8 cellular contexts compared by ENCODE assay signal in genomic region chr13:91347996-91348905, GRCh38. TPM values are rescaled to one million over a fixed set of nuclear protein-coding genes. Genes with fewer than 3 reads are reported as not detected.
DNase-seq lines count a peak whose midpoint lies in the region; ATAC-seq, FAIRE-seq and TF ChIP-seq lines count a peak whose summit lies in the region.

No MANE protein-coding gene starts in this region.

- peak overlapping the region in 3 of 5 donors; percentile 33 to 60 (median 39) for H3K4me3 Mint-ChIP-seq in immature natural killer cell

- TF ChIP-seq POLR2A in K562 (conservative IDR thresholded peaks at IDR 0.05) = no peak

- DNase-seq in AG20443 (ENCODE audit: low spot score) = peak; percentile 88
- DNase-seq in UCSD-AML1 (lab: John Stamatoyannopoulos, UW; ENCODE audit: unreplicated experiment) = peak; percentile 55
- DNase-seq in K562 (ENCODE audit: extremely low read depth in 1 of 4, low spot score in 3 of 4) = peak; percentile 88 to 99 (median 94)
- peak; percentile 58 to 73 (median 62) for DNase-seq in immature natural killer cell
- peak; percentile 43 to 59 (median 54) for DNase-seq in stimulated activated CD4-positive, alpha-beta T cell treated with anti-CD3 and anti-CD28 coated beads, Interleukin-12 subunit alpha, Interleukin-12 subunit beta, amount 100 ng/mL, for 48 hours (ENCODE audit: low read depth in 2 of 3, low spot score in 1 of 3)
- DNase-seq in NCI-H2171 (lab: John Stamatoyannopoulos, UW) = no peak

- H3K9me1 ChIP-seq in K562 (ENCODE audit: control insufficient read depth, insufficient read depth, low read length) = peaks cover 9% of the 10 kb centered on the region

- peaks cover 8 to 14% (median 13%) of the 10 kb centered on the region in 3 donors for H3K27me3 Mint-ChIP-seq in immature natural killer cell (ENCODE audit: low read depth in 3 of 3)

- TF ChIP-seq CTCF in K562 (IDR thresholded peaks at IDR 0.05 in 2 of 3, conservative IDR thresholded peaks at IDR 0.05 in 1 of 3; ENCODE audit: insufficient read depth in 2 of 3, low read depth in 1 of 3, low read length in 3 of 3) = no peak

- H3K4me2 ChIP-seq in K562 (ENCODE audit: insufficient read depth, low read length) = peak overlapping the region; percentile 87; the same call in 1 of the 2 replicates

- no peak overlapping the region for H3K27ac Mint-ChIP-seq in immature natural killer cell

- intact Hi-C loops in K562 (cut with micrococcal nuclease) = loop anchor here (2.0 kb wide), 3 partner anchors 51 to 213 kb away; partner anchors contain the start of gene GPC5

- peaks cover 43% of the 10 kb centered on the region for H3K36me3 ChIP-seq in K562 (ENCODE audit: control insufficient read depth, insufficient read depth, low read length)

- H3K4me1 ChIP-seq in K562 (replicated peaks in 1 of 2; ENCODE audit: control insufficient read depth in 2 of 2, insufficient read depth in 2 of 2, low read length in 2 of 2) = peaks cover 19 to 30% of the 10 kb centered on the region in 2 experiments

- peak overlapping the region; percentile 58 for H3K4me3 ChIP-seq in K562

- POLR2A ChIA-PET in K562 (lab: Yijun Ruan, JAX) = interaction anchor here (0.6 to 4.3 kb wide), 18 partner anchors 10 to 1103 kb away, joined by 3 to 85 read pairs (median 4); no protein-coding TSS in a partner anchor

- no peaks in the 10 kb centered on the region for H3K9me3 ChIP-seq in K562 (replicated peaks; ENCODE audit: control insufficient read depth, insufficient read depth, low read depth, low read length)

- FAIRE-seq in K562 (lab: Jason Lieb, UNC) = no peak

- TF ChIP-seq RAD21 in K562 (CRISPR knock-in tag; conservative IDR thresholded peaks at IDR 0.05 in 1 of 2, IDR thresholded peaks at IDR 0.05 in 1 of 2) = no peak

- peak overlapping the region; percentile 85 for H3K27ac ChIP-seq in K562 (ENCODE audit: extremely low read depth, low read depth, low read length)

- peaks cover 36% of the 10 kb centered on the region for H4K20me1 ChIP-seq in K562 (replicated peaks; ENCODE audit: control insufficient read depth, insufficient read depth, low read length)

- H3K27me3 ChIP-seq in K562 (ENCODE audit: control insufficient read depth in 2 of 2, insufficient read depth in 2 of 2, low read length in 2 of 2) = no peaks in the 10 kb centered on the region

- peaks cover 2 to 6% (median 2%) of the 10 kb centered on the region in 3 donors for H3K36me3 Mint-ChIP-seq in immature natural killer cell

- WGBS in K562 (ENCODE audit: insufficient coverage, low coverage, missing lambda C conversion rate) = under 1% methylated on average over 137 of the region's 141 CpGs

- CTCF ChIA-PET in K562 (lab: Yijun Ruan, JAX; ENCODE audit: low intra/inter-chr PET ratio) = interaction anchor here (0.6 to 1.6 kb wide), 4 partner anchors 26 to 38 kb away, joined by 3 to 6 read pairs (median 4); no protein-coding TSS in a partner anchor

- no peak for TF ChIP-seq EP300 in K562 (IDR thresholded peaks at IDR 0.05; ENCODE audit: low read length)

- peaks cover 14 to 30% of the 10 kb centered on the region in 2 donors for H3K4me1 Mint-ChIP-seq in immature natural killer cell

- H2AFZ ChIP-seq in K562 (ENCODE audit: low read depth, low read length) = peak overlapping the region; percentile 46; the same call in 1 of the 2 replicates

- peak; percentile 22 for ATAC-seq in GM19043 (IDR thresholded peaks at IDR 0.05; ENCODE audit: low read depth, unreplicated experiment)
- peak; percentile 39 for ATAC-seq in HG03342 (IDR thresholded peaks at IDR 0.05; ENCODE audit: unreplicated experiment)
- ATAC-seq in K562 = peak; percentile 63

- H3K79me2 ChIP-seq in K562 (ENCODE audit: control insufficient read depth, insufficient read depth, low read length) = peaks cover 62% of the 10 kb centered on the region

- in situ Hi-C loops in K562 (cut with MboI) = no loop called here

- no peaks in the 10 kb centered on the region for H3K9me3 Mint-ChIP-seq in immature natural killer cell

- H3K9ac ChIP-seq in K562 (ENCODE audit: insufficient read depth in 1 of 2, low read depth in 2 of 2, low read length in 2 of 2) = peak overlapping the region; percentile 95 to 96

- no TSS peak for BruUV-seq in K562 (replicated peaks; lab: Mats Ljungman, UMichigan)

TF ChIP-seq in K562, 482 proteins besides CTCF, POLR2A, EP300 and RAD21:
- TF ChIP-seq ZNF41 (CRISPR knock-in tag; conservative IDR thresholded peaks at IDR 0.05) = no peak
- TF ChIP-seq MLX (CRISPR knock-in tag; conservative IDR thresholded peaks at IDR 0.05) = peak in 1 of 2 experiments; percentile 86; a peak in 1 of 4 replicates
- TF ChIP-seq HMGXB4 (CRISPR knock-in tag; IDR thresholded peaks at IDR 0.05) = peak; percentile 97; the same call in 1 of the 2 replicates

RNA-seq across cellular contexts. Expression of gene MIR17HG, which starts 0.8 kb away (rescaled TPM):
- total RNA-seq in K562 (2011; cell fraction: chromatin; rRNA removed; ENCODE audit: low replicate concordance) = 458 and 1,073 TPM in 2 replicates
- total RNA-seq in K562 (2011; cell fraction: nucleolus; rRNA removed) = 474 and 541 TPM in 2 replicates
- 882 and 1,501 TPM in 2 replicates for total RNA-seq in K562 (2011; cell fraction: nucleoplasm; rRNA removed)
- total RNA-seq in K562 (2014; rRNA removed) (55.3 and 100 TPM in 2 replicates), K562 (2014; rRNA removed; fragmentation: Illumina TruSeq; extraction: Trizol) (177 and 218 TPM in 2 replicates), K562 (2015; rRNA removed; fragmentation: Illumina TruSeq; extraction: Trizol) (130 and 149 TPM in 2 replicates), K562 (2021) (77.8 and 106 TPM in 2 replicates)
- polyA plus RNA-seq in K562 (2011; rRNA removed) (147 and 182 TPM in 2 replicates), K562 (2014; fragmentation: Illumina TruSeq; extraction: Trizol) (43.2 and 59.7 TPM in 2 replicates), K562 (2014; fragmentation: Nextera tagmentation; extraction: Ambion mirVana) (10 to 100 TPM; 44.2 to 67.6 TPM), K562 (2014; rRNA removed) (77.9 and 119 TPM in 2 replicates), immature natural killer cell (under 1 TPM; 0.12 to 0.68 (median 0.26) TPM)
- 8.2 and 35.8 TPM in 2 replicates for polyA plus RNA-seq in K562 (2011; cell fraction: cytosol; rRNA removed)
- 165 and 195 TPM in 2 replicates for polyA plus RNA-seq in K562 (2011; cell fraction: nucleus; rRNA removed)
- 21.0 and 54.8 TPM in 2 replicates for polyA plus RNA-seq in K562 (2012)
- polyA minus RNA-seq in K562 (2011; rRNA and poly(A)+ RNA removed) = 251 and 360 TPM in 2 replicates
- 17.0 and 22.7 TPM in 2 replicates for polyA minus RNA-seq in K562 (2011; cell fraction: cytosol; rRNA and poly(A)+ RNA removed)
- 714 and 1,502 TPM in 2 replicates for polyA minus RNA-seq in K562 (2011; cell fraction: nucleus; rRNA and poly(A)+ RNA removed)

RNA-seq across cellular contexts. Expression of gene GPC5, which starts 50.2 kb away (rescaled TPM):
- 0.32 TPM in 1 of 2 replicates, not detected in the other for total RNA-seq in K562 (2011; cell fraction: chromatin; rRNA removed; ENCODE audit: low replicate concordance)
- 0.17 and 0.26 TPM in 2 replicates for total RNA-seq in K562 (2011; cell fraction: nucleolus; rRNA removed)
- total RNA-seq in K562 (2011; cell fraction: nucleoplasm; rRNA removed) = not detected in 2 replicates
- total RNA-seq in K562 (2014; rRNA removed) (0.12 and 0.27 TPM in 2 replicates), K562 (2014; rRNA removed; fragmentation: Illumina TruSeq; extraction: Trizol) (not detected in 2 replicates), K562 (2015; rRNA removed; fragmentation: Illumina TruSeq; extraction: Trizol) (not detected in 2 replicates), K562 (2021) (not detected in 2 replicates)
- polyA plus RNA-seq in K562 (2011; rRNA removed) (0.08 and 0.18 TPM in 2 replicates), K562 (2014; fragmentation: Illumina TruSeq; extraction: Trizol) (not detected in 2 replicates), K562 (2014; fragmentation: Nextera tagmentation; extraction: Ambion mirVana) (not detected), K562 (2014; rRNA removed) (not detected in 2 replicates), immature natural killer cell (under 1 TPM in 1 of 3 donors, not detected in 2; 0.58 TPM)
- not detected in 2 replicates for polyA plus RNA-seq in K562 (2011; cell fraction: cytosol; rRNA removed)
- polyA plus RNA-seq in K562 (2011; cell fraction: nucleus; rRNA removed) = 0.20 and 0.28 TPM in 2 replicates
- 0.03 and 0.15 TPM in 2 replicates for polyA plus RNA-seq in K562 (2012)
- 0.07 and 0.33 TPM in 2 replicates for polyA minus RNA-seq in K562 (2011; rRNA and poly(A)+ RNA removed)
- not detected in 2 replicates for polyA minus RNA-seq in K562 (2011; cell fraction: cytosol; rRNA and poly(A)+ RNA removed)
- polyA minus RNA-seq in K562 (2011; cell fraction: nucleus; rRNA and poly(A)+ RNA removed) = 0.27 and 0.78 TPM in 2 replicates

Comparison
In these comparisons a context has a peak if more than half of its experiments do, and no peak if none do; other contexts are left out.
1. RNA of gene MIR17HG, which starts 0.8 kb away (polyA plus RNA-seq): 8.2 to 195 TPM in K562; 0.12 to 0.68 TPM in immature natural killer cell; every median in the first group is over 4 times any median in the second.
2. Peak in every context shown above with its lines, with median percentiles within 50 percentile points of each other: ATAC-seq.